Comparison of ENCODE assay signal across 27 cellular contexts in genomic region chr18:54815086-54815485, GRCh38. TPM values are rescaled to one million over a fixed set of nuclear protein-coding genes. Genes with fewer than 3 reads are reported as not detected.
"Had no signal": no experiment of that assay in that cellular context is flagged by ENCODE, and none has a peak within 500 bp of the region (broad histone marks: within the 10 kb centered on the region; RNA-seq: fewer than 3 reads in every experiment).

No MANE protein-coding gene starts in this region.

- H3K4me3 ChIP-seq: ascending aorta, cardiac muscle cell had no signal

- H3K27me3 ChIP-seq: ascending aorta, cardiac muscle cell had no signal

- ATAC-seq: activated CD8-positive, alpha-beta T cell treated with anti-CD3 and anti-CD28 coated beads for 36 hours; activated naive CD8-positive, alpha-beta T cell treated with anti-CD3 and anti-CD28 coated beads, Interleukin-2, amount 50 U/mL, for 24 hours; activated T-cell treated with anti-CD3 and anti-CD28 coated beads, Interleukin-2, amount 50 U/mL, for 4 hours; activated T-cell treated with anti-CD3 and anti-CD28 coated beads, Interleukin-2, amount 50 U/mL, for 72 hours; activated T-helper 17 cell treated with anti-CD3 and anti-CD28 coated beads, Interleukin-2, amount 50 U/mL, for 72 hours had no signal

- H3K36me3 ChIP-seq: ascending aorta, cardiac muscle cell had no signal

- H3K9me3 ChIP-seq: ascending aorta had no signal

- DNase-seq: activated B cell treated with CpG ODN at 0.5 μM for 24 hours; activated CD4-positive, alpha-beta memory T cell treated with anti-CD3 and anti-CD28 coated beads for 36 hours; activated CD4-positive, alpha-beta T cell treated with anti-CD3 and anti-CD28 coated beads for 4 hours; activated CD4-positive, alpha-beta T cell treated with anti-CD3 and anti-CD28 coated beads, Interleukin-2, amount 10 ng/mL, durations not matched to agents 24 days and 14 days; activated CD4-positive, alpha-beta T cell treated with anti-CD3 and anti-CD28 coated beads, Interleukin-2, amount 50 U/mL, for 1 hour; activated CD4-positive, alpha-beta T cell treated with anti-CD3 and anti-CD28 coated beads, Interleukin-2, amount 50 U/mL, for 4 hours; activated CD4-positive, CD25-positive, alpha-beta regulatory T cell treated with anti-CD3 and anti-CD28 coated beads, Interleukin-2, amount 50 U/mL, for 72 hours; activated CD8-positive, alpha-beta memory T cell treated with anti-CD3 and anti-CD28 coated beads, Interleukin-2, amount 50 U/mL, for 4 hours; activated CD8-positive, alpha-beta T cell treated with anti-CD3 and anti-CD28 coated beads for 36 hours; activated gamma-delta T cell; activated naive CD4-positive, alpha-beta T cell treated with anti-CD3 and anti-CD28 coated beads, Interleukin-2, amount 10 ng/mL, durations not matched to agents 7 days and 5 days; activated naive CD4-positive, alpha-beta T cell treated with Interleukin-2 at 50 U/mL for 16 hours; activated naive CD8-positive, alpha-beta T cell treated with anti-CD3 and anti-CD28 coated beads, Interleukin-2, amount 10 ng/mL, durations not matched to agents 7 days and 5 days; activated naive CD8-positive, alpha-beta T cell treated with anti-CD3 and anti-CD28 coated beads, Interleukin-2, amount 50 U/mL, for 24 hours; activated T-cell treated with anti-CD3 and anti-CD28 coated beads for 4 hours; activated T-cell treated with anti-CD3 and anti-CD28 coated beads, Interleukin-2, amount 50 U/mL, for 1 hour; activated T-cell treated with anti-CD3 and anti-CD28 coated beads, Interleukin-2, amount 50 U/mL, for 4 hours; activated T-cell treated with anti-CD3 and anti-CD28 coated beads, Interleukin-2, amount 50 U/mL, for 72 hours; amygdala; anterior cingulate cortex; caudate nucleus; cerebellar nuclear complex; T-helper 2 cell; T-helper 9 cell had no signal

- H3K4me1 ChIP-seq: ascending aorta had no signal

RNA-seq across cellular contexts. Expression of gene RAB27B, which starts 13.2 kb away (rescaled TPM):
- total RNA-seq: activated CD8-positive, alpha-beta T cell treated with anti-CD3 and anti-CD28 coated beads for 36 hours had no signal
